2 cellular contexts compared by ENCODE assay signal in the genomic region with DNA sequence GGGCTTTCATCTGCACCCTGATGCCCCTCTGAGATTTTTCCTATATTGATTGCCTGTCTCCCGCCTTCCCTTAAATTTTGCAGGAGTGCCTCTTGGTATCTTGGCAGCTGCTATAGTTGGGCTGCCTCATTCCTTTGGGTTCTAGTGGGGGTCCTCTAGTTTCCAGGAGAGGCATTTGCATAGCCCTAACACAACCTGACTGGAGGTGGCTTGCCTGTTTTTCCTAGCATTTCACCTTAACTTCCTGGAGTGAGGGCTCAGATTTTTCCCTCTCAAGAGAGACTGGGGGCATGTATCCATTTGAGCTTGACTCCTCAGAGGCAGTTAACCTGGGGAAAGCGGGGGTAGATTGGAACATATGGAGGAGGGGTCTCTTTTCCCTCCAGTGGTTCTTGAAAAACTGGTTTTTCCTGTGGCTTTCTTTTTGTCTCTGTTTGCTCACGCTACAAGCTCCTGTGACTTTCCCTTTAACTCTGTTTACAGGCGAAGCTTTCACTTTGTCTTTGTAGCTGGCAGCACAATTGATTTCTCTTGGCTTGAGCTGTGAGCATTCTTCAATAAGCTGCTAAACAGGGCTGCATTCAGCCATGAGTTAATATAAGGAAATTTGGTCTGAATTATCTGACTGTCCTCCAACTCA.
TF ChIP-seq lines count a peak whose summit lies in the region.

No MANE protein-coding gene starts in this region.

TF ChIP-seq in GM23338, 12 proteins besides CTCF, POLR2A, EP300 and RAD21:
- TF ChIP-seq, protein P1, sequence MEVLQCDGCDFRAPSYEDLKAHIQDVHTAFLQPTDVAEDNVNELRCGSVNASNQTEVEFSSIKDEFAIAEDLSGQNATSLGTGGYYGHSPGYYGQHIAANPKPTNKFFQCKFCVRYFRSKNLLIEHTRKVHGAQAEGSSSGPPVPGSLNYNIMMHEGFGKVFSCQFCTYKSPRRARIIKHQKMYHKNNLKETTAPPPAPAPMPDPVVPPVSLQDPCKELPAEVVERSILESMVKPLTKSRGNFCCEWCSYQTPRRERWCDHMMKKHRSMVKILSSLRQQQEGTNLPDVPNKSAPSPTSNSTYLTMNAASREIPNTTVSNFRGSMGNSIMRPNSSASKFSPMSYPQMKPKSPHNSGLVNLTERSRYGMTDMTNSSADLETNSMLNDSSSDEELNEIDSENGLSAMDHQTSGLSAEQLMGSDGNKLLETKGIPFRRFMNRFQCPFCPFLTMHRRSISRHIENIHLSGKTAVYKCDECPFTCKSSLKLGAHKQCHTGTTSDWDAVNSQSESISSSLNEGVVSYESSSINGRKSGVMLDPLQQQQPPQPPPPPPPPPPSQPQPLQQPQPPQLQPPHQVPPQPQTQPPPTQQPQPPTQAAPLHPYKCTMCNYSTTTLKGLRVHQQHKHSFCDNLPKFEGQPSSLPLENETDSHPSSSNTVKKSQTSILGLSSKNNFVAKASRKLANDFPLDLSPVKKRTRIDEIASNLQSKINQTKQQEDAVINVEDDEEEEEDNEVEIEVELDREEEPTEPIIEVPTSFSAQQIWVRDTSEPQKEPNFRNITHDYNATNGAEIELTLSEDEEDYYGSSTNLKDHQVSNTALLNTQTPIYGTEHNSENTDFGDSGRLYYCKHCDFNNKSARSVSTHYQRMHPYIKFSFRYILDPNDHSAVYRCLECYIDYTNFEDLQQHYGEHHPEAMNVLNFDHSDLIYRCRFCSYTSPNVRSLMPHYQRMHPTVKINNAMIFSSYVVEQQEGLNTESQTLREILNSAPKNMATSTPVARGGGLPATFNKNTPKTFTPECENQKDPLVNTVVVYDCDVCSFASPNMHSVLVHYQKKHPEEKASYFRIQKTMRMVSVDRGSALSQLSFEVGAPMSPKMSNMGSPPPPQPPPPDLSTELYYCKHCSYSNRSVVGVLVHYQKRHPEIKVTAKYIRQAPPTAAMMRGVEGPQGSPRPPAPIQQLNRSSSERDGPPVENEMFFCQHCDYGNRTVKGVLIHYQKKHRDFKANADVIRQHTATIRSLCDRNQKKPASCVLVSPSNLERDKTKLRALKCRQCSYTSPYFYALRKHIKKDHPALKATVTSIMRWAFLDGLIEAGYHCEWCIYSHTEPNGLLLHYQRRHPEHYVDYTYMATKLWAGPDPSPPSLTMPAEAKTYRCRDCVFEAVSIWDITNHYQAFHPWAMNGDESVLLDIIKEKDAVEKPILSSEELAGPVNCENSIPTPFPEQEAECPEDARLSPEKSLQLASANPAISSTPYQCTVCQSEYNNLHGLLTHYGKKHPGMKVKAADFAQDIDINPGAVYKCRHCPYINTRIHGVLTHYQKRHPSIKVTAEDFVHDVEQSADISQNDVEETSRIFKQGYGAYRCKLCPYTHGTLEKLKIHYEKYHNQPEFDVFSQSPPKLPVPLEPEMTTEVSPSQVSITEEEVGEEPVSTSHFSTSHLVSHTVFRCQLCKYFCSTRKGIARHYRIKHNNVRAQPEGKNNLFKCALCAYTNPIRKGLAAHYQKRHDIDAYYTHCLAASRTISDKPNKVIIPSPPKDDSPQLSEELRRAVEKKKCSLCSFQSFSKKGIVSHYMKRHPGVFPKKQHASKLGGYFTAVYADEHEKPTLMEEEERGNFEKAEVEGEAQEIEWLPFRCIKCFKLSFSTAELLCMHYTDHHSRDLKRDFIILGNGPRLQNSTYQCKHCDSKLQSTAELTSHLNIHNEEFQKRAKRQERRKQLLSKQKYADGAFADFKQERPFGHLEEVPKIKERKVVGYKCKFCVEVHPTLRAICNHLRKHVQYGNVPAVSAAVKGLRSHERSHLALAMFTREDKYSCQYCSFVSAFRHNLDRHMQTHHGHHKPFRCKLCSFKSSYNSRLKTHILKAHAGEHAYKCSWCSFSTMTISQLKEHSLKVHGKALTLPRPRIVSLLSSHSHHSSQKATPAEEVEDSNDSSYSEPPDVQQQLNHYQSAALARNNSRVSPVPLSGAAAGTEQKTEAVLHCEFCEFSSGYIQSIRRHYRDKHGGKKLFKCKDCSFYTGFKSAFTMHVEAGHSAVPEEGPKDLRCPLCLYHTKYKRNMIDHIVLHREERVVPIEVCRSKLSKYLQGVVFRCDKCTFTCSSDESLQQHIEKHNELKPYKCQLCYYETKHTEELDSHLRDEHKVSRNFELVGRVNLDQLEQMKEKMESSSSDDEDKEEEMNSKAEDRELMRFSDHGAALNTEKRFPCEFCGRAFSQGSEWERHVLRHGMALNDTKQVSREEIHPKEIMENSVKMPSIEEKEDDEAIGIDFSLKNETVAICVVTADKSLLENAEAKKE (CRISPR knock-in tag; IDR thresholded peaks at IDR 0.05), result 0 out of 2 replicates have a peak, but pooled peaks have one; percentile 1
- TF ChIP-seq POLR2AphosphoS5 (IDR thresholded peaks at IDR 0.05; ENCODE audit: low read depth), result no peak
- TF ChIP-seq CREB1 (CRISPR knock-in tag; IDR thresholded peaks at IDR 0.05; ENCODE audit: low read depth), result 0 out of 2 replicates have a peak, but pooled peaks have one; percentile 28
TF ChIP-seq in GM23338: peak in this region for 2.

TF ChIP-seq in SK-N-SH treated with all-trans-retinoic acid at 6 μM for 48 hours, 23 proteins besides CTCF, POLR2A, EP300 and RAD21 (continued from another document):
- no peak for TF ChIP-seq PATZ1 (CRISPR knock-in tag; IDR thresholded peaks at IDR 0.05; ENCODE audit: borderline replicate concordance)
- no peak for TF ChIP-seq ZFP3 (CRISPR knock-in tag; IDR thresholded peaks at IDR 0.05)
- TF ChIP-seq ZNF70 (CRISPR knock-in tag; IDR thresholded peaks at IDR 0.05), result no peak
- TF ChIP-seq ISL1 (CRISPR knock-in tag; IDR thresholded peaks at IDR 0.05), result no peak
- no peak for TF ChIP-seq ZNF565 (CRISPR knock-in tag; conservative IDR thresholded peaks at IDR 0.05; ENCODE audit: low read depth)
- no peak for TF ChIP-seq TOX (CRISPR knock-in tag; IDR thresholded peaks at IDR 0.05; ENCODE audit: borderline replicate concordance)
- TF ChIP-seq TSHZ2 (CRISPR knock-in tag; IDR thresholded peaks at IDR 0.05), result no peak
- TF ChIP-seq GLIS3 (CRISPR knock-in tag; IDR thresholded peaks at IDR 0.05), result no peak
